Comparison of ENCODE assay signal across 17 cellular contexts in the genomic region with DNA sequence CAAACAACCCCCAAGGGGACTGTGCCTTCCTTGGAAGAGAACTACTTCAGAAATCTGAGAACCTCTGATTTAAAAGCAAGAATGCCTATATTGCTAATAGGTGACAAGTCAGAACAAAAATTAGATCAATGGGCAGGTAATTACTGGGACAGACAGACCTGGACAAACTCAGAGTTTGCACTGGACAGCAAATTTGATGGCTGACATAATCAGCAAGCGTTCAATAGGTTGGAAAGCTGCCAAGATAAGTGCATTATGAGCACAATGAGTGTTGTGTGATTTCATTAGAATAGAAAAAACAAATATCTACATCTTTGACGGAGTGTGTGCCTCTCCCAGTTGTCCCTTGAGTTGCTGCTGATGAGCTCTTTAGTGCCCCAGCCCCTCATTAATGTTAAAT.
DNase-seq lines count a peak whose midpoint lies in the region; TF ChIP-seq lines count a peak whose summit lies in the region.
"Had no signal": no experiment of that assay in that cellular context is flagged by ENCODE, and none has a peak within 500 bp of the region (broad histone marks: within the 10 kb centered on the region; RNA-seq: fewer than 3 reads in every experiment).

No MANE protein-coding gene starts in this region.

- POLR2A ChIA-PET in HEK293 (lab: Yijun Ruan, JAX), result interaction anchor here (0.7 to 1.5 kb wide), 2 partner anchors 179 to 185 kb away, joined by 3 to 4 read pairs; no protein-coding TSS in a partner anchor

- H3K36me3 ChIP-seq in BE2C (no peaks in the 10 kb centered on the region), HEK293 (ENCODE audit: control insufficient read depth in 2 of 2, insufficient read depth in 1 of 2, low read length in 2 of 2) (no peaks in the 10 kb centered on the region)
- H3K36me3 ChIP-seq: BLaER1 treated with 17β-estradiol and CSF1 and Interleukin-3, amounts not matched to agents 10 nM and 100 nM; Peyer's patch had no signal

- H3K4me1 Mint-ChIP-seq in Calu3 (ENCODE audit: low read depth, unreplicated experiment), result peaks cover 8% of the 10 kb centered on the region
- H3K4me1 Mint-ChIP-seq: T-cell had no signal

- H3K27ac Mint-ChIP-seq in Calu3 (ENCODE audit: unreplicated experiment), result no peak overlapping the region
- H3K27ac Mint-ChIP-seq: CD8-positive, alpha-beta T cell; T-cell had no signal

- H3K9me3 ChIP-seq in BE2C (no peaks in the 10 kb centered on the region), HEK293 (ENCODE audit: control insufficient read depth, insufficient read depth, low read depth, low read length) (no peaks in the 10 kb centered on the region)
- H3K9me3 ChIP-seq: BLaER1 treated with 17β-estradiol and CSF1 and Interleukin-3, amounts not matched to agents 10 nM and 100 nM; Peyer's patch had no signal

- no peaks in the 10 kb centered on the region for H3K36me3 Mint-ChIP-seq in Calu3 (ENCODE audit: insufficient read depth, unreplicated experiment)
- H3K36me3 Mint-ChIP-seq: CD8-positive, alpha-beta T cell; T-cell had no signal

- intact Hi-C loops in Calu3 (cut with micrococcal nuclease; ENCODE audit: unreplicated experiment), result no loop called here

- H3K9me3 Mint-ChIP-seq in Calu3 (ENCODE audit: low read depth, unreplicated experiment), result no peaks in the 10 kb centered on the region
- H3K9me3 Mint-ChIP-seq: CD8-positive, alpha-beta T cell; T-cell had no signal

- DNase-seq in BE2C (peak; percentile 28), NCI-H748 (lab: John Stamatoyannopoulos, UW; ENCODE audit: unreplicated experiment) (peak; percentile 99), lung microvascular endothelial cell (ENCODE audit: low read depth in 2 of 2) (peak; percentile 33 to 56), Calu3 (no peak), NK-92 (lab: John Stamatoyannopoulos, UW; ENCODE audit: unreplicated experiment) (no peak), NCI-H2029 (lab: John Stamatoyannopoulos, UW) (no peak)
- no peak for DNase-seq in activated CD4-positive, alpha-beta T cell treated with anti-CD3 and anti-CD28 coated beads, Interleukin-2, amount 50 U/mL, for 48 hours
- DNase-seq: CD8-positive, alpha-beta T cell; KBM-7; NCI-H2081 treated with DMSO at 0.1 percent for 48 hours; NCI-H524; NK-92 treated with Interleukin-12 subunit alpha and Interleukin-12 subunit beta, amount 100 ng/mL, for 24 hours; Peyer's patch; T-cell had no signal

- TF ChIP-seq CTCF in BE2C (IDR thresholded peaks at IDR 0.05; ENCODE audit: low read depth, low read length) (no peak), HEK293 (tag by site-specific recombination; IDR thresholded peaks at IDR 0.05) (no peak), Calu3 (IDR thresholded peaks at IDR 0.05; ENCODE audit: unreplicated experiment) (no peak)

- CTCF ChIA-PET in HEK293 (lab: Yijun Ruan, JAX), result interaction anchor here (2.0 to 5.3 kb wide), 4 partner anchors 49 to 232 kb away, joined by 10 to 40 read pairs (median 30); no protein-coding TSS in a partner anchor
- CTCF ChIA-PET in Calu3 (lab: Charles Lee), result no interaction called here

- no peak overlapping the region for H3K4me3 Mint-ChIP-seq in Calu3 (ENCODE audit: low read depth, unreplicated experiment)
- H3K4me3 Mint-ChIP-seq: CD8-positive, alpha-beta T cell; T-cell had no signal

- H3K4me3 ChIP-seq in BE2C (ENCODE audit: low read depth, low read length) (no peak overlapping the region), HEK293 (ENCODE audit: low read depth, low read length) (no peak overlapping the region)
- H3K4me3 ChIP-seq: BLaER1 treated with 17β-estradiol and CSF1 and Interleukin-3, amounts not matched to agents 10 nM and 100 nM; Peyer's patch; SK-N-MC had no signal

- peaks cover 33% of the 10 kb centered on the region for H3K4me1 ChIP-seq in BE2C
- H3K4me1 ChIP-seq in HEK293 (ENCODE audit: control insufficient read depth, insufficient read depth, low read length), result peaks cover 19% of the 10 kb centered on the region
- H3K4me1 ChIP-seq: Peyer's patch had no signal

- H3K27me3 ChIP-seq in BE2C, result no peaks in the 10 kb centered on the region
- H3K27me3 ChIP-seq: Peyer's patch had no signal

- no peaks in the 10 kb centered on the region for H3K27me3 Mint-ChIP-seq in Calu3 (ENCODE audit: unreplicated experiment)
- H3K27me3 Mint-ChIP-seq: T-cell had no signal

- no peak overlapping the region for H3K27ac ChIP-seq in HEK293 (ENCODE audit: extremely low read depth, low read depth, low read length)
- H3K27ac ChIP-seq: BLaER1 treated with 17β-estradiol and CSF1 and Interleukin-3, amounts not matched to agents 10 nM and 100 nM; Peyer's patch; SK-N-MC had no signal

- no TSS peak for BruUV-seq in Calu3 (replicated peaks; lab: Mats Ljungman, UMichigan)

TF ChIP-seq in HEK293, 187 proteins besides CTCF, POLR2A, EP300 and RAD21:
- TF ChIP-seq, protein P1, sequence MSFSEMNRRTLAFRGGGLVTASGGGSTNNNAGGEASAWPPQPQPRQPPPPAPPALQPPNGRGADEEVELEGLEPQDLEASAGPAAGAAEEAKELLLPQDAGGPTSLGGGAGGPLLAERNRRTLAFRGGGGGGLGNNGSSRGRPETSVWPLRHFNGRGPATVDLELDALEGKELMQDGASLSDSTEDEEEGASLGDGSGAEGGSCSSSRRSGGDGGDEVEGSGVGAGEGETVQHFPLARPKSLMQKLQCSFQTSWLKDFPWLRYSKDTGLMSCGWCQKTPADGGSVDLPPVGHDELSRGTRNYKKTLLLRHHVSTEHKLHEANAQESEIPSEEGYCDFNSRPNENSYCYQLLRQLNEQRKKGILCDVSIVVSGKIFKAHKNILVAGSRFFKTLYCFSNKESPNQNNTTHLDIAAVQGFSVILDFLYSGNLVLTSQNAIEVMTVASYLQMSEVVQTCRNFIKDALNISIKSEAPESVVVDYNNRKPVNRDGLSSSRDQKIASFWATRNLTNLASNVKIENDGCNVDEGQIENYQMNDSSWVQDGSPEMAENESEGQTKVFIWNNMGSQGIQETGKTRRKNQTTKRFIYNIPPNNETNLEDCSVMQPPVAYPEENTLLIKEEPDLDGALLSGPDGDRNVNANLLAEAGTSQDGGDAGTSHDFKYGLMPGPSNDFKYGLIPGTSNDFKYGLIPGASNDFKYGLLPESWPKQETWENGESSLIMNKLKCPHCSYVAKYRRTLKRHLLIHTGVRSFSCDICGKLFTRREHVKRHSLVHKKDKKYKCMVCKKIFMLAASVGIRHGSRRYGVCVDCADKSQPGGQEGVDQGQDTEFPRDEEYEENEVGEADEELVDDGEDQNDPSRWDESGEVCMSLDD (tag by site-specific recombination; IDR thresholded peaks at IDR 0.05), result no peak
- TF ChIP-seq GLIS1 (tag by site-specific recombination; IDR thresholded peaks at IDR 0.05), result peak; percentile 35; the same call in 1 of the 2 replicates

Comparison
In these comparisons a context has a peak if more than half of its experiments do, and no peak if none do; other contexts are left out.
1. DNase-seq: peak in BE2C (single experiment), NCI-H748 (single experiment) and lung microvascular endothelial cell (2 of 2); none in Calu3 (single experiment), activated CD4-positive, alpha-beta T cell treated with anti-CD3 and anti-CD28 coated beads, Interleukin-2, amount 50 U/mL, for 48 hours (0 of 2), NK-92 (single experiment) and NCI-H2029 (single experiment).